Comparison of ENCODE assay signal across 1 cellular context in genomic region chr9:109244179-109245132, GRCh38.
TF ChIP-seq lines count a peak whose summit lies in the region.

No MANE protein-coding gene starts in this region.

TF ChIP-seq in HepG2, 621 proteins besides CTCF, POLR2A, EP300 and RAD21 (continued from another document):
- TF ChIP-seq, protein P1, sequence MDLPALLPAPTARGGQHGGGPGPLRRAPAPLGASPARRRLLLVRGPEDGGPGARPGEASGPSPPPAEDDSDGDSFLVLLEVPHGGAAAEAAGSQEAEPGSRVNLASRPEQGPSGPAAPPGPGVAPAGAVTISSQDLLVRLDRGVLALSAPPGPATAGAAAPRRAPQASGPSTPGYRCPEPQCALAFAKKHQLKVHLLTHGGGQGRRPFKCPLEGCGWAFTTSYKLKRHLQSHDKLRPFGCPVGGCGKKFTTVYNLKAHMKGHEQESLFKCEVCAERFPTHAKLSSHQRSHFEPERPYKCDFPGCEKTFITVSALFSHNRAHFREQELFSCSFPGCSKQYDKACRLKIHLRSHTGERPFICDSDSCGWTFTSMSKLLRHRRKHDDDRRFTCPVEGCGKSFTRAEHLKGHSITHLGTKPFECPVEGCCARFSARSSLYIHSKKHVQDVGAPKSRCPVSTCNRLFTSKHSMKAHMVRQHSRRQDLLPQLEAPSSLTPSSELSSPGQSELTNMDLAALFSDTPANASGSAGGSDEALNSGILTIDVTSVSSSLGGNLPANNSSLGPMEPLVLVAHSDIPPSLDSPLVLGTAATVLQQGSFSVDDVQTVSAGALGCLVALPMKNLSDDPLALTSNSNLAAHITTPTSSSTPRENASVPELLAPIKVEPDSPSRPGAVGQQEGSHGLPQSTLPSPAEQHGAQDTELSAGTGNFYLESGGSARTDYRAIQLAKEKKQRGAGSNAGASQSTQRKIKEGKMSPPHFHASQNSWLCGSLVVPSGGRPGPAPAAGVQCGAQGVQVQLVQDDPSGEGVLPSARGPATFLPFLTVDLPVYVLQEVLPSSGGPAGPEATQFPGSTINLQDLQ (CRISPR knock-in tag; IDR thresholded peaks at IDR 0.05): no peak
- TF ChIP-seq MAZ (IDR thresholded peaks at IDR 0.05; ENCODE audit: borderline replicate concordance, low read depth, low read length) (no peak), MAZ (CRISPR knock-in tag; IDR thresholded peaks at IDR 0.05; ENCODE audit: low read depth) (no peak), THAP11 (CRISPR knock-in tag; IDR thresholded peaks at IDR 0.05) (no peak), FOSL2 (CRISPR knock-in tag; IDR thresholded peaks at IDR 0.05) (0 out of 2 replicates have a peak, but pooled peaks have one; percentile 9), ZNF816 (CRISPR knock-in tag; IDR thresholded peaks at IDR 0.05; ENCODE audit: borderline replicate concordance) (no peak), ZNF512 (CRISPR knock-in tag; IDR thresholded peaks at IDR 0.05) (peak; percentile 73; the same call in 1 of the 2 replicates), RORA (CRISPR knock-in tag; IDR thresholded peaks at IDR 0.05) (no peak), GATA4 (IDR thresholded peaks at IDR 0.05; ENCODE audit: borderline replicate concordance, low read depth) (no peak), HDAC2 (CRISPR knock-in tag; IDR thresholded peaks at IDR 0.05) (peak; percentile 21; the same call in 1 of the 2 replicates), STAG1 (CRISPR knock-in tag; IDR thresholded peaks at IDR 0.05) (peak; percentile 79), MAF1 (CRISPR knock-in tag; IDR thresholded peaks at IDR 0.05; ENCODE audit: borderline replicate concordance) (no peak), SAP130 (CRISPR knock-in tag; IDR thresholded peaks at IDR 0.05; ENCODE audit: low read depth) (0 out of 2 replicates have a peak, but pooled peaks have one; percentile 25), ZNF580 (CRISPR knock-in tag; IDR thresholded peaks at IDR 0.05; ENCODE audit: borderline replicate concordance, low read depth) (no peak), ZBTB34 (CRISPR knock-in tag; IDR thresholded peaks at IDR 0.05) (no peak), MED1 (CRISPR knock-in tag; IDR thresholded peaks at IDR 0.05) (no peak), BHLHE40 (IDR thresholded peaks at IDR 0.05; ENCODE audit: low read length) (no peak), GABPB1 (CRISPR knock-in tag; IDR thresholded peaks at IDR 0.05) (no peak), MTF1 (CRISPR knock-in tag; IDR thresholded peaks at IDR 0.05) (no peak), ZNF17 (CRISPR knock-in tag; IDR thresholded peaks at IDR 0.05) (no peak), ZNF460 (CRISPR knock-in tag; IDR thresholded peaks at IDR 0.05; ENCODE audit: borderline replicate concordance) (no peak), HCFC1 (IDR thresholded peaks at IDR 0.05; ENCODE audit: low read depth, low read length) (no peak), NR2C2 (CRISPR knock-in tag; IDR thresholded peaks at IDR 0.05; ENCODE audit: borderline replicate concordance) (0 out of 2 replicates have a peak, but pooled peaks have one; percentile 23), HINFP (CRISPR knock-in tag; IDR thresholded peaks at IDR 0.05; ENCODE audit: low read depth) (no peak), IRF2 (CRISPR knock-in tag; IDR thresholded peaks at IDR 0.05) (0 out of 2 replicates have a peak, but pooled peaks have one; percentile 22), ZNF235 (CRISPR knock-in tag; IDR thresholded peaks at IDR 0.05; ENCODE audit: borderline replicate concordance) (no peak), ELF4 (CRISPR knock-in tag; IDR thresholded peaks at IDR 0.05; ENCODE audit: borderline replicate concordance) (no peak), CC2D1A (CRISPR knock-in tag; IDR thresholded peaks at IDR 0.05) (no peak), ARID2 (CRISPR knock-in tag; IDR thresholded peaks at IDR 0.05; ENCODE audit: borderline replicate concordance) (no peak)
- TF ChIP-seq, protein P2, sequence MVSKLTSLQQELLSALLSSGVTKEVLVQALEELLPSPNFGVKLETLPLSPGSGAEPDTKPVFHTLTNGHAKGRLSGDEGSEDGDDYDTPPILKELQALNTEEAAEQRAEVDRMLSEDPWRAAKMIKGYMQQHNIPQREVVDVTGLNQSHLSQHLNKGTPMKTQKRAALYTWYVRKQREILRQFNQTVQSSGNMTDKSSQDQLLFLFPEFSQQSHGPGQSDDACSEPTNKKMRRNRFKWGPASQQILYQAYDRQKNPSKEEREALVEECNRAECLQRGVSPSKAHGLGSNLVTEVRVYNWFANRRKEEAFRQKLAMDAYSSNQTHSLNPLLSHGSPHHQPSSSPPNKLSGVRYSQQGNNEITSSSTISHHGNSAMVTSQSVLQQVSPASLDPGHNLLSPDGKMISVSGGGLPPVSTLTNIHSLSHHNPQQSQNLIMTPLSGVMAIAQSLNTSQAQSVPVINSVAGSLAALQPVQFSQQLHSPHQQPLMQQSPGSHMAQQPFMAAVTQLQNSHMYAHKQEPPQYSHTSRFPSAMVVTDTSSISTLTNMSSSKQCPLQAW (CRISPR knock-in tag; IDR thresholded peaks at IDR 0.05): 0 out of 2 replicates have a peak, but pooled peaks have one; percentile 36
- TF ChIP-seq, protein P3, sequence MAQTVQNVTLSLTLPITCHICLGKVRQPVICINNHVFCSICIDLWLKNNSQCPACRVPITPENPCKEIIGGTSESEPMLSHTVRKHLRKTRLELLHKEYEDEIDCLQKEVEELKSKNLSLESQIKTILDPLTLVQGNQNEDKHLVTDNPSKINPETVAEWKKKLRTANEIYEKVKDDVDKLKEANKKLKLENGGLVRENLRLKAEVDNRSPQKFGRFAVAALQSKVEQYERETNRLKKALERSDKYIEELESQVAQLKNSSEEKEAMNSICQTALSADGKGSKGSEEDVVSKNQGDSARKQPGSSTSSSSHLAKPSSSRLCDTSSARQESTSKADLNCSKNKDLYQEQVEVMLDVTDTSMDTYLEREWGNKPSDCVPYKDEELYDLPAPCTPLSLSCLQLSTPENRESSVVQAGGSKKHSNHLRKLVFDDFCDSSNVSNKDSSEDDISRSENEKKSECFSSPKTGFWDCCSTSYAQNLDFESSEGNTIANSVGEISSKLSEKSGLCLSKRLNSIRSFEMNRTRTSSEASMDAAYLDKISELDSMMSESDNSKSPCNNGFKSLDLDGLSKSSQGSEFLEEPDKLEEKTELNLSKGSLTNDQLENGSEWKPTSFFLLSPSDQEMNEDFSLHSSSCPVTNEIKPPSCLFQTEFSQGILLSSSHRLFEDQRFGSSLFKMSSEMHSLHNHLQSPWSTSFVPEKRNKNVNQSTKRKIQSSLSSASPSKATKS (CRISPR knock-in tag; IDR thresholded peaks at IDR 0.05): no peak
